In genomic region chr4:19278665-19279064, GRCh38 we compare ENCODE assay signal across 14 cellular contexts.
A peak's percentile ranks its signal among the peaks of the same experiment; 100 is the strongest.
DNase-seq lines count a peak whose midpoint lies in the region; ATAC-seq, FAIRE-seq and TF ChIP-seq lines count a peak whose summit lies in the region.
"Had no signal": no experiment of that assay in that cellular context is flagged by ENCODE, and none has a peak within 500 bp of the region (broad histone marks: within the 10 kb centered on the region; RNA-seq: fewer than 3 reads in every experiment).

No MANE protein-coding gene starts in this region.

- H3K27me3 Mint-ChIP-seq in astrocyte (ENCODE audit: low read depth, unreplicated experiment) (no peaks in the 10 kb centered on the region), neural progenitor cell (ENCODE audit: insufficient read depth, low read depth) (no peaks in the 10 kb centered on the region)
- H3K27me3 Mint-ChIP-seq: B cell; CD4-positive, alpha-beta T cell had no signal

- H3K79me1 ChIP-seq in H1 (ENCODE audit: low read depth, low read length), result no peaks in the 10 kb centered on the region

- no peak overlapping the region for H3K4me3 ChIP-seq in astrocyte (ENCODE audit: insufficient read depth, low read depth, low read length)
- no peak overlapping the region; a peak in 1 of 8 replicates for H3K4me3 ChIP-seq in H1 (ENCODE audit: extremely low read depth in 1 of 4, insufficient read depth in 2 of 4, low read depth in 3 of 4, low read length in 4 of 4)
- H3K4me3 ChIP-seq in neural progenitor cell, result no peak overlapping the region
- H3K4me3 ChIP-seq: HAP-1 had no signal

- POLR2A ChIA-PET in H1 (lab: Charles Lee; ENCODE audit: partially characterized antibody), result no interaction called here

- no peak overlapping the region for H3K14ac ChIP-seq in H1 (ENCODE audit: insufficient read length)

- no peaks in the 10 kb centered on the region for H3F3A ChIP-seq in neural progenitor cell (ENCODE audit: low read depth)

- H3K36me3 Mint-ChIP-seq in astrocyte (ENCODE audit: low read depth, unreplicated experiment) (no peaks in the 10 kb centered on the region), neural progenitor cell (peaks cover 5% of the 10 kb centered on the region)

- TF ChIP-seq EP300 in H1 (IDR thresholded peaks at IDR 0.05; ENCODE audit: borderline replicate concordance in 1 of 2, low read depth in 2 of 2, low read length in 2 of 2), result no peak

- H3K9ac ChIP-seq in astrocyte (ENCODE audit: low read length) (no peak overlapping the region), H1 (replicated peaks in 1 of 4; ENCODE audit: extremely low read depth in 1 of 4, low read depth in 3 of 4, low read length in 3 of 4) (no peak overlapping the region), neural progenitor cell (no peak overlapping the region)

- H3K4ac ChIP-seq in H1 (replicated peaks; ENCODE audit: insufficient read length, low read depth, low read length), result no peak overlapping the region

- H3K36me3 ChIP-seq in astrocyte (ENCODE audit: insufficient read depth, low read length) (no peaks in the 10 kb centered on the region), H1 (ENCODE audit: control insufficient read depth in 2 of 4, insufficient read depth in 4 of 4, low read length in 3 of 4) (no peaks in the 10 kb centered on the region), neural progenitor cell (no peaks in the 10 kb centered on the region)
- H3K36me3 ChIP-seq: HAP-1 had no signal

- H3K4me3 Mint-ChIP-seq in astrocyte (ENCODE audit: unreplicated experiment) (no peak overlapping the region), neural progenitor cell (no peak overlapping the region)
- H3K4me3 Mint-ChIP-seq: B cell; CD4-positive, alpha-beta T cell had no signal

- H3K79me2 ChIP-seq in astrocyte (ENCODE audit: insufficient read depth, low read length), result no peaks in the 10 kb centered on the region
- no peaks in the 10 kb centered on the region for H3K79me2 ChIP-seq in H1 (ENCODE audit: control insufficient read depth in 1 of 2, insufficient read depth in 2 of 2, low read length in 2 of 2)
- H3K79me2 ChIP-seq in neural progenitor cell (ENCODE audit: low read depth), result no peaks in the 10 kb centered on the region

- H4K8ac ChIP-seq in H1 (ENCODE audit: extremely low read depth, insufficient read depth, low read length), result no peak overlapping the region

- DNase-seq in astrocyte (ENCODE audit: low read depth) (no peak), H1 (ENCODE audit: low read depth in 1 of 2, low spot score in 2 of 2) (no peak), neural progenitor cell (ENCODE audit: low spot score) (peak; percentile 3), ecto neural progenitor cell (ENCODE audit: low spot score) (no peak), iPS-NIHi7 (ENCODE audit: extremely low spot score) (no peak)
- DNase-seq: C1 segment of cervical spinal cord; Calu3; CD4-positive, alpha-beta T cell; DMS 273 treated with DMSO at 0.1 percent for 48 hours; GOT3 had no signal

- no peak overlapping the region for H3K18ac ChIP-seq in H1 (ENCODE audit: extremely low read depth, low read length)

- H4K5ac ChIP-seq in H1 (ENCODE audit: insufficient read length, low read depth, low read length), result no peak overlapping the region

- no peaks in the 10 kb centered on the region for H3K27me3 ChIP-seq in astrocyte (ENCODE audit: insufficient read depth, low read length)
- H3K27me3 ChIP-seq in H1 (replicated peaks in 1 of 4; ENCODE audit: control insufficient read depth in 3 of 4, extremely low read depth in 1 of 4, insufficient read depth in 3 of 4, low read length in 3 of 4), result no peaks in the 10 kb centered on the region
- no peaks in the 10 kb centered on the region for H3K27me3 ChIP-seq in neural progenitor cell

- H4K91ac ChIP-seq in H1 (replicated peaks; ENCODE audit: insufficient read length, low read length), result no peak overlapping the region

- H4K20me1 ChIP-seq in astrocyte (ENCODE audit: insufficient read depth, low read length) (no peaks in the 10 kb centered on the region), H1 (replicated peaks in 1 of 2; ENCODE audit: control insufficient read depth in 1 of 2, insufficient read depth in 2 of 2, low read length in 2 of 2) (no peaks in the 10 kb centered on the region), neural progenitor cell (ENCODE audit: low read depth) (no peaks in the 10 kb centered on the region)

- no peaks in the 10 kb centered on the region for H3K4me1 ChIP-seq in astrocyte (ENCODE audit: insufficient read depth, low read length)
- H3K4me1 ChIP-seq in H1 (replicated peaks in 1 of 4; ENCODE audit: control insufficient read depth in 3 of 4, insufficient read depth in 4 of 4, low read length in 3 of 4), result no peaks in the 10 kb centered on the region
- no peaks in the 10 kb centered on the region for H3K4me1 ChIP-seq in neural progenitor cell
- H3K4me1 ChIP-seq: HAP-1 had no signal

- 68% methylated on average over 1 of the region's 1 CpG; no CpG with 5 or more reads in 1 of the 2 experiments for WGBS in H1 (ENCODE audit: extremely low coverage in 1 of 2, insufficient coverage in 1 of 2, insufficient read length in 1 of 2, insufficient replicate concordance in 2 of 2, low coverage in 1 of 2, low lambda C conversion rate in 2 of 2, missing lambda C conversion rate in 1 of 2), 2 experiments

- no peak overlapping the region for H2BK120ac ChIP-seq in H1 (replicated peaks; ENCODE audit: low read depth, low read length)

- H3K4me2 ChIP-seq in astrocyte (ENCODE audit: low read length) (no peak overlapping the region), H1 (ENCODE audit: insufficient read depth in 1 of 2, low read depth in 2 of 2, low read length in 2 of 2) (no peak overlapping the region), neural progenitor cell (no peak overlapping the region)

- no peaks in the 10 kb centered on the region for H3K4me1 Mint-ChIP-seq in astrocyte (ENCODE audit: low read depth, unreplicated experiment)
- no peaks in the 10 kb centered on the region for H3K4me1 Mint-ChIP-seq in neural progenitor cell
- H3K4me1 Mint-ChIP-seq: B cell had no signal

- H3K9me3 Mint-ChIP-seq in astrocyte (ENCODE audit: unreplicated experiment) (peaks cover 14% of the 10 kb centered on the region), neural progenitor cell (peaks cover 47% of the 10 kb centered on the region)

- H2BK12ac ChIP-seq in H1 (ENCODE audit: low read depth, low read length), result no peak overlapping the region

- H3K27ac ChIP-seq in astrocyte (ENCODE audit: low read depth, low read length) (no peak overlapping the region), H1 (ENCODE audit: low read depth, low read length) (no peak overlapping the region), neural progenitor cell (no peak overlapping the region)

- FAIRE-seq in astrocyte (lab: Jason Lieb, UNC) (no peak), H1 (lab: Jason Lieb, UNC) (no peak)

- no peak for TF ChIP-seq POLR2A in H1 (IDR thresholded peaks at IDR 0.05; ENCODE audit: control extremely low read depth in 1 of 2, low read depth in 2 of 2, low read length in 2 of 2)

- H2AFZ ChIP-seq in astrocyte (ENCODE audit: low read depth, low read length) (no peak overlapping the region), H1 (ENCODE audit: low read length) (peak overlapping the region; percentile 86), neural progenitor cell (replicated peaks) (no peak overlapping the region)

- H2AK5ac ChIP-seq in H1 (ENCODE audit: low read depth, low read length), result no peak overlapping the region

- no peak for TF ChIP-seq RAD21 in H1 (IDR thresholded peaks at IDR 0.05 in 1 of 2, conservative IDR thresholded peaks at IDR 0.05 in 1 of 2; ENCODE audit: low read depth in 2 of 2, low read length in 2 of 2)

- ATAC-seq in GM21529 (IDR thresholded peaks at IDR 0.05; ENCODE audit: unreplicated experiment), result no peak
- no peak for ATAC-seq in GM21367 (IDR thresholded peaks at IDR 0.05; ENCODE audit: unreplicated experiment)

- TF ChIP-seq CTCF in astrocyte (IDR thresholded peaks at IDR 0.05; ENCODE audit: insufficient read depth, low read depth, low read length), result no peak
- TF ChIP-seq CTCF in H1 (IDR thresholded peaks at IDR 0.05; ENCODE audit: control extremely low read depth in 1 of 3, insufficient read depth in 1 of 3, low read depth in 1 of 3, low read length in 3 of 3), result no peak
- no peak for TF ChIP-seq CTCF in neural progenitor cell (IDR thresholded peaks at IDR 0.05)

- H3K27ac Mint-ChIP-seq in astrocyte (ENCODE audit: unreplicated experiment) (peak overlapping the region; percentile 58), neural progenitor cell (no peak overlapping the region)
- H3K27ac Mint-ChIP-seq: B cell; CD4-positive, alpha-beta T cell had no signal

- no peak overlapping the region for H2BK20ac ChIP-seq in H1 (ENCODE audit: low read length)

- H3K23ac ChIP-seq in H1 (ENCODE audit: insufficient read length), result no peak overlapping the region

- H3K23me2 ChIP-seq in H1 (ENCODE audit: low read depth, low read length), result no peaks in the 10 kb centered on the region

- no peak overlapping the region for H2BK15ac ChIP-seq in H1 (ENCODE audit: low read length)

- no peak overlapping the region for H3K56ac ChIP-seq in H1 (replicated peaks; ENCODE audit: insufficient read length, low read depth, low read length)

- CTCF ChIA-PET in H1 (lab: Charles Lee; ENCODE audit: partially characterized antibody), result no interaction called here

- H3K9me3 ChIP-seq in astrocyte (ENCODE audit: insufficient read depth, low read depth, low read length) (no peaks in the 10 kb centered on the region), H1 (ENCODE audit: insufficient read depth in 2 of 2, low read depth in 1 of 2, low read length in 1 of 2) (peaks cover 8 to 12% of the 10 kb centered on the region in 2 experiments; a peak in 3 of 4 replicates), neural progenitor cell (ENCODE audit: low read depth) (peaks cover 12% of the 10 kb centered on the region)
- H3K9me3 ChIP-seq: HAP-1 had no signal

- no peak overlapping the region for H2BK5ac ChIP-seq in H1 (ENCODE audit: low read depth, low read length)

TF ChIP-seq in H1, 55 proteins besides CTCF, POLR2A, EP300 and RAD21:
- TF ChIP-seq TCF12 (IDR thresholded peaks at IDR 0.05; ENCODE audit: low read depth, low read length) (0 out of 2 replicates have a peak, but pooled peaks have one; percentile 7), SAP30 (IDR thresholded peaks at IDR 0.05; ENCODE audit: insufficient read depth, insufficient replicate concordance, low read length) (no peak)
